1 cellular context compared by ENCODE assay signal in genomic region chr7:127792528-127793342, GRCh38.
A peak's percentile ranks its signal among the peaks of the same experiment; 100 is the strongest.
TF ChIP-seq lines count a peak whose summit lies in the region.

No MANE protein-coding gene starts in this region.

TF ChIP-seq in K562, 482 proteins besides CTCF, POLR2A, EP300 and RAD21 (continued from another document):
- TF ChIP-seq ESRRA (IDR thresholded peaks at IDR 0.05; ENCODE audit: borderline replicate concordance, low read depth): no peak
- TF ChIP-seq KLF16 (IDR thresholded peaks at IDR 0.05): peak; percentile 67
- TF ChIP-seq U2AF1 (optimal IDR thresholded peaks at IDR 0.05; ENCODE audit: low read depth, low read length): no peak
- peak in 1 of 3 experiments; percentile 33 for TF ChIP-seq YY1 (IDR thresholded peaks at IDR 0.05; ENCODE audit: borderline replicate concordance in 1 of 3, control insufficient read depth in 1 of 3, extremely low read depth in 1 of 3, insufficient read depth in 3 of 3, insufficient read length in 1 of 3, insufficient replicate concordance in 2 of 3, low read depth in 1 of 3, low read length in 2 of 3)
- no peak for TF ChIP-seq VEZF1 (CRISPR knock-in tag; IDR thresholded peaks at IDR 0.05)
- TF ChIP-seq XRCC5 (IDR thresholded peaks at IDR 0.05; ENCODE audit: low read depth, low read length): peak; percentile 83
- peak; percentile 40; the same call in 1 of the 2 replicates for TF ChIP-seq SMARCA4 (IDR thresholded peaks at IDR 0.05)
- no peak for TF ChIP-seq HMGXB4 (CRISPR knock-in tag; IDR thresholded peaks at IDR 0.05)
- no peak for TF ChIP-seq ZNF764 (CRISPR knock-in tag; IDR thresholded peaks at IDR 0.05; ENCODE audit: low read depth)
- TF ChIP-seq JUND (IDR thresholded peaks at IDR 0.05; ENCODE audit: borderline replicate concordance, low read depth, low read length): 0 out of 2 replicates have a peak, but pooled peaks have one; percentile 14
- no peak for TF ChIP-seq JUND (tag; IDR thresholded peaks at IDR 0.05; ENCODE audit: borderline replicate concordance, low read depth, low read length)
- TF ChIP-seq ARID1B (IDR thresholded peaks at IDR 0.05): no peak
- no peak for TF ChIP-seq IRF1 (CRISPR knock-in tag; IDR thresholded peaks at IDR 0.05; ENCODE audit: borderline replicate concordance)
- TF ChIP-seq GABPA (tag; conservative IDR thresholded peaks at IDR 0.05; ENCODE audit: low read depth): no peak
- TF ChIP-seq RBM39 (optimal IDR thresholded peaks at IDR 0.05; ENCODE audit: low read depth, low read length): no peak
- no peak for TF ChIP-seq HSF4 (CRISPR knock-in tag; IDR thresholded peaks at IDR 0.05; ENCODE audit: borderline replicate concordance)
- peak; percentile 47; the same call in 1 of the 2 replicates for TF ChIP-seq SMC3 (conservative IDR thresholded peaks at IDR 0.05; ENCODE audit: insufficient read depth, low read depth, low read length)
- no peak for TF ChIP-seq ARID3B (CRISPR knock-in tag; IDR thresholded peaks at IDR 0.05; ENCODE audit: borderline replicate concordance)
- no peak for TF ChIP-seq NFIX (CRISPR knock-in tag; IDR thresholded peaks at IDR 0.05; ENCODE audit: low read depth)
- TF ChIP-seq THRB (CRISPR knock-in tag; conservative IDR thresholded peaks at IDR 0.05): no peak
- no peak for TF ChIP-seq RFX7 (CRISPR knock-in tag; IDR thresholded peaks at IDR 0.05)
- TF ChIP-seq USF1 (CRISPR knock-in tag; IDR thresholded peaks at IDR 0.05): peak; percentile 25; the same call in 1 of the 2 replicates
- TF ChIP-seq THAP12 (CRISPR knock-in tag; IDR thresholded peaks at IDR 0.05): no peak
- TF ChIP-seq, protein P1, sequence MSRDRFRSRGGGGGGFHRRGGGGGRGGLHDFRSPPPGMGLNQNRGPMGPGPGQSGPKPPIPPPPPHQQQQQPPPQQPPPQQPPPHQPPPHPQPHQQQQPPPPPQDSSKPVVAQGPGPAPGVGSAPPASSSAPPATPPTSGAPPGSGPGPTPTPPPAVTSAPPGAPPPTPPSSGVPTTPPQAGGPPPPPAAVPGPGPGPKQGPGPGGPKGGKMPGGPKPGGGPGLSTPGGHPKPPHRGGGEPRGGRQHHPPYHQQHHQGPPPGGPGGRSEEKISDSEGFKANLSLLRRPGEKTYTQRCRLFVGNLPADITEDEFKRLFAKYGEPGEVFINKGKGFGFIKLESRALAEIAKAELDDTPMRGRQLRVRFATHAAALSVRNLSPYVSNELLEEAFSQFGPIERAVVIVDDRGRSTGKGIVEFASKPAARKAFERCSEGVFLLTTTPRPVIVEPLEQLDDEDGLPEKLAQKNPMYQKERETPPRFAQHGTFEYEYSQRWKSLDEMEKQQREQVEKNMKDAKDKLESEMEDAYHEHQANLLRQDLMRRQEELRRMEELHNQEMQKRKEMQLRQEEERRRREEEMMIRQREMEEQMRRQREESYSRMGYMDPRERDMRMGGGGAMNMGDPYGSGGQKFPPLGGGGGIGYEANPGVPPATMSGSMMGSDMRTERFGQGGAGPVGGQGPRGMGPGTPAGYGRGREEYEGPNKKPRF (IDR thresholded peaks at IDR 0.05; ENCODE audit: low read depth, low read length): no peak
